ENCODE assay signal across 17 cellular contexts in the genomic region with DNA sequence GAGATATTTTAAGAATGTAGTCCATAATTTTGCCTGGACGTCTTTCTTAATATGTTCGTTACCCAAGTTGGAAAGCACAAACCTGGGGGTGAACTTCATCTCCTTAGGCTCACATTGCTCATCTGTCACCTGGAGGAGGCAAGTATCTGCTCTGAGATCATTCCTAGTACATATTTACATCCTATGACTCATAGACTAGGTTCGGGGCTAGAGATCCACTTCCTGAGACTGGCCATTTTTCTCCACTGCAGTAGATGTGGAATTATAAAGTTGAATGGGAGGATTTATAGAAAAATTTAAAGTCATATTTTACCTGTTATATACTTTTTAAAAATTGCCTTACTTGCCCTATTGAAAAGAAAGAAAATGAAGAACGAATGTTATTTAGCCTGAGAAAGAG.
DNase-seq lines count a peak whose midpoint lies in the region; ATAC-seq and TF ChIP-seq lines count a peak whose summit lies in the region.
"Had no signal": no experiment of that assay in that cellular context is flagged by ENCODE, and none has a peak within 500 bp of the region (broad histone marks: within the 10 kb centered on the region; RNA-seq: fewer than 3 reads in every experiment).

No MANE protein-coding gene starts in this region.

- H3K36me3 ChIP-seq in MM.1S (replicated peaks; ENCODE audit: insufficient read depth, low read length) (no peaks in the 10 kb centered on the region), brain microvascular endothelial cell (replicated peaks) (no peaks in the 10 kb centered on the region), kidney epithelial cell (ENCODE audit: control insufficient read depth, insufficient read depth, low read length) (no peaks in the 10 kb centered on the region)
- H3K36me3 ChIP-seq: upper lobe of left lung had no signal

- no peaks in the 10 kb centered on the region for H3K79me2 ChIP-seq in MM.1S (ENCODE audit: low read length)

- H3K9me3 ChIP-seq in MM.1S (replicated peaks; ENCODE audit: insufficient read depth, low read length), result no peaks in the 10 kb centered on the region
- H3K9me3 ChIP-seq: upper lobe of left lung had no signal

- H3K27ac ChIP-seq in MM.1S (ENCODE audit: low read length) (peak overlapping the region; percentile 23; the same call in 1 of the 2 replicates), brain microvascular endothelial cell (no peak overlapping the region), dorsolateral prefrontal cortex (no peak overlapping the region)
- H3K27ac ChIP-seq: upper lobe of left lung had no signal

- H3K27me3 ChIP-seq in MM.1S (replicated peaks; ENCODE audit: insufficient read depth, low read length) (no peaks in the 10 kb centered on the region), brain microvascular endothelial cell (replicated peaks) (no peaks in the 10 kb centered on the region), kidney epithelial cell (ENCODE audit: control insufficient read depth, insufficient read depth, low read length) (no peaks in the 10 kb centered on the region), dorsolateral prefrontal cortex (no peaks in the 10 kb centered on the region)
- H3K27me3 ChIP-seq: upper lobe of left lung had no signal

- H3K4me1 ChIP-seq in MM.1S (ENCODE audit: low read length), result peaks cover 11% of the 10 kb centered on the region
- H3K4me1 ChIP-seq: upper lobe of left lung had no signal

- no peak for TF ChIP-seq CTCF in MM.1S (IDR thresholded peaks at IDR 0.05; ENCODE audit: low read length)
- no peak for TF ChIP-seq CTCF in brain microvascular endothelial cell (IDR thresholded peaks at IDR 0.05; ENCODE audit: low read depth, low read length, missing control alignments)
- TF ChIP-seq CTCF in kidney epithelial cell (IDR thresholded peaks at IDR 0.05; ENCODE audit: insufficient read depth, low read length, poor library complexity, severe bottlenecking), result no peak
- no peak for TF ChIP-seq CTCF in dorsolateral prefrontal cortex (IDR thresholded peaks at IDR 0.05 in 54 of 56, conservative IDR thresholded peaks at IDR 0.05 in 2 of 56; ENCODE audit: low read depth in 1 of 56, partially characterized antibody in 56 of 56)

- in situ Hi-C loops in brain microvascular endothelial cell (cut with HindIII; ENCODE audit: low pct_ligation_motif_present, low sequenced_read_pairs), result no loop called here

- DNase-seq in Daoy (ENCODE audit: low read depth) (peak; percentile 51), MM.1S (peak; percentile 36), brain microvascular endothelial cell (peak; percentile 27), kidney epithelial cell (ENCODE audit: low read depth) (peak; percentile 25), dorsolateral prefrontal cortex (no peak)
- DNase-seq: activated CD8-positive, alpha-beta memory T cell treated with anti-CD3 and anti-CD28 coated beads, Interleukin-2, amount 50 U/mL, for 48 hours; caudate nucleus; endodermal cell; glutamatergic neuron; NCI-H2029 treated with DMSO at 0.1 percent for 48 hours; NCI-H524 treated with DMSO at 0.1 percent for 48 hours; nucleus accumbens; T-cell; upper lobe of left lung had no signal

- no peak overlapping the region for H3K9ac ChIP-seq in MM.1S (ENCODE audit: low read length)

- H3F3A ChIP-seq in MM.1S (ENCODE audit: insufficient read depth, low read length), result 0 out of 2 replicates have a peak, but pooled peaks cover 4% of the 10 kb centered on the region

- intact Hi-C loops in dorsolateral prefrontal cortex (cut with DNase I), result no loop called here

- H2AFZ ChIP-seq in MM.1S (ENCODE audit: low read length), result peak overlapping the region; percentile 52; the same call in 1 of the 2 replicates

- peak overlapping the region; percentile 42 for H3K4me2 ChIP-seq in MM.1S (ENCODE audit: low read depth, low read length)

- no peaks in the 10 kb centered on the region for H3K9me2 ChIP-seq in MM.1S (replicated peaks; ENCODE audit: insufficient read depth, low read length)

- no peak for ATAC-seq in GM21786 (IDR thresholded peaks at IDR 0.05; ENCODE audit: unreplicated experiment)
- ATAC-seq in GM18502 (IDR thresholded peaks at IDR 0.05; ENCODE audit: poor library complexity, unreplicated experiment), result no peak
- ATAC-seq in GM21390 (IDR thresholded peaks at IDR 0.05; ENCODE audit: unreplicated experiment), result no peak
- ATAC-seq: T-cell had no signal

- H4K20me1 ChIP-seq in MM.1S (ENCODE audit: insufficient read depth, low read length), result no peaks in the 10 kb centered on the region

- H3K4me3 ChIP-seq in MM.1S (ENCODE audit: low read length) (no peak overlapping the region), brain microvascular endothelial cell (ENCODE audit: low read depth, low read length) (no peak overlapping the region), kidney epithelial cell (ENCODE audit: low read depth, low read length) (no peak overlapping the region), dorsolateral prefrontal cortex (no peak overlapping the region)
- H3K4me3 ChIP-seq: upper lobe of left lung had no signal

Comparison
In these comparisons a context has a peak if more than half of its experiments do, and no peak if none do; other contexts are left out.
1. DNase-seq: peak in Daoy (single experiment), MM.1S (single experiment), brain microvascular endothelial cell (single experiment) and kidney epithelial cell (single experiment); none in dorsolateral prefrontal cortex (0 of 10).